In the genomic region with DNA sequence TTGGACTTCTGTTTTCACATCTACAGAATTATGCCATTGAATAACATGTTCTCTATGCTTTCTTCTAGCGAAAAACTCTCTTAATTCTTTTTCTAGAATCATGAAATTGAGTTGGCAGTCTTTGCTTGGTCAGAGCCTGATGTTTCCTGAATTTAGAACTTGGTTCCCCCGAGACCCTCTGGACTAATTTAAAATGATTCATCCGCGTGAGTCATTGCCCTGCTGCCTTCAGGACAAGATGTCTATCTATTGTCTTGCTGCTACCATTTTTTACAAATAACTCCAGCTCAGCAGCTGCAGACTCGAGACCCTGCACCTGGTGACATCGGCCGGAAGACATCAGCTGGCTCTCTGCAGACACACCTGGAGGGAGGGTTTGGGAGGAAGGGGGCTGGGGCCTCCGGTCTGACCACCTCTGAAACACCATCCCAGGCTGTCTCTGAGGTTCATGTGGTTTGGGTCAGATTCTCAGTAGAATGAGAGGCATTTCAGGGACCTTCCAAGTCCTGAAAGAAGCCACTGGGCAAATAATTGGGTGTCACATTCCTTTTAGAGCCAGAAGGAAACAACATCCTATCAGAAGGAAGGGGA, we compare ENCODE assay signal across 8 cellular contexts. TPM values are rescaled to one million over a fixed set of nuclear protein-coding genes. Genes with fewer than 3 reads are reported as not detected.
A peak's percentile ranks its signal among the peaks of the same experiment; 100 is the strongest.
DNase-seq lines count a peak whose midpoint lies in the region; ATAC-seq and TF ChIP-seq lines count a peak whose summit lies in the region.

No MANE protein-coding gene starts in this region.

- H3K9me3 Mint-ChIP-seq in stimulated activated naive CD8-positive, alpha-beta T cell treated with anti-CD3 and anti-CD28 coated beads, Interleukin-15, Interleukin-2, amounts not matched to agents 100 ng/mL and 50 ng/mL, for 24 hours = no peaks in the 10 kb centered on the region

- peaks cover 2 to 53% (median 28%) of the 10 kb centered on the region in 4 donors for H3K4me1 ChIP-seq in Peyer's patch

- peak in 2 of 3 experiments; percentile 36 to 52 for DNase-seq in NCI-H1417 (lab: John Stamatoyannopoulos, UW)
- no peak for DNase-seq in NCI-H1417 treated with DMSO at 0.1 percent for 48 hours (lab: John Stamatoyannopoulos, UW)
- peak in 2 of 3 donors; percentile 72 to 84 for DNase-seq in Peyer's patch
- peak; percentile 30 for DNase-seq in activated naive CD4-positive, alpha-beta T cell treated with anti-CD3 and anti-CD28 coated beads, Interleukin-2, amount 50 U/mL, for 16 hours
- no peak for DNase-seq in left ventricle myocardium superior
- no peak for DNase-seq in NCI-H1048 (lab: John Stamatoyannopoulos, UW)

- peak overlapping the region; percentile 77 to 98 (median 87) for H3K27ac ChIP-seq in Peyer's patch

- H3K36me3 Mint-ChIP-seq in stimulated activated naive CD8-positive, alpha-beta T cell treated with anti-CD3 and anti-CD28 coated beads, Interleukin-15, Interleukin-2, amounts not matched to agents 100 ng/mL and 50 ng/mL, for 24 hours (ENCODE audit: low read depth) = peaks cover 3% of the 10 kb centered on the region

- H3K36me3 ChIP-seq in Peyer's patch = no peaks in the 10 kb centered on the region

- TF ChIP-seq POLR2A in Peyer's patch (IDR thresholded peaks at IDR 0.05) = no peak

- TF ChIP-seq CTCF in Peyer's patch (IDR thresholded peaks at IDR 0.05) = no peak

- H3K27ac Mint-ChIP-seq in stimulated activated naive CD8-positive, alpha-beta T cell treated with anti-CD3 and anti-CD28 coated beads, Interleukin-15, Interleukin-2, amounts not matched to agents 100 ng/mL and 50 ng/mL, for 24 hours = no peak overlapping the region

- intact Hi-C loops in left ventricle myocardium superior (cut with micrococcal nuclease) = no loop called here

- peak overlapping the region; percentile 64 for H3K4me3 Mint-ChIP-seq in stimulated activated naive CD8-positive, alpha-beta T cell treated with anti-CD3 and anti-CD28 coated beads, Interleukin-15, Interleukin-2, amounts not matched to agents 100 ng/mL and 50 ng/mL, for 24 hours

- peaks cover 5% of the 10 kb centered on the region for H3K4me1 Mint-ChIP-seq in stimulated activated naive CD8-positive, alpha-beta T cell treated with anti-CD3 and anti-CD28 coated beads, Interleukin-15, Interleukin-2, amounts not matched to agents 100 ng/mL and 50 ng/mL, for 24 hours (ENCODE audit: low read depth)

- ATAC-seq in HG03108 (IDR thresholded peaks at IDR 0.05; ENCODE audit: unreplicated experiment) = peak; percentile 45
- ATAC-seq in left ventricle myocardium superior = peak; percentile 9

- H3K9me3 ChIP-seq in Peyer's patch = no peaks in the 10 kb centered on the region

- peak overlapping the region in 1 of 4 donors; percentile 9 for H3K4me3 ChIP-seq in Peyer's patch

- no peaks in the 10 kb centered on the region for H3K27me3 ChIP-seq in Peyer's patch

- no peaks in the 10 kb centered on the region for H3K27me3 Mint-ChIP-seq in stimulated activated naive CD8-positive, alpha-beta T cell treated with anti-CD3 and anti-CD28 coated beads, Interleukin-15, Interleukin-2, amounts not matched to agents 100 ng/mL and 50 ng/mL, for 24 hours

RNA-seq across cellular contexts. Expression of gene KLF6, which starts 20.9 kb away (rescaled TPM):
- total RNA-seq in Peyer's patch (100 to 1,000 TPM in 3 of 4 donors, 10 to 100 TPM in 1; 92.5 to 180 (median 145) TPM), left ventricle myocardium superior (62.0 TPM)

Comparison
In these comparisons a context has a peak if more than half of its experiments do, and no peak if none do; other contexts are left out.
1. DNase-seq: peak in NCI-H1417 (2 of 3), Peyer's patch (2 of 3) and activated naive CD4-positive, alpha-beta T cell treated with anti-CD3 and anti-CD28 coated beads, Interleukin-2, amount 50 U/mL, for 16 hours (single experiment); none in NCI-H1417 treated with DMSO at 0.1 percent for 48 hours (single experiment), left ventricle myocardium superior (single experiment) and NCI-H1048 (single experiment).